22 cellular contexts compared by ENCODE assay signal in genomic region chr4:47167391-47167790, GRCh38.
"Had no signal": no experiment of that assay in that cellular context is flagged by ENCODE, and none has a peak within 500 bp of the region (broad histone marks: within the 10 kb centered on the region; RNA-seq: fewer than 3 reads in every experiment).

No MANE protein-coding gene starts in this region.

- H3K27me3 ChIP-seq: cardiac muscle cell, colonic mucosa, gastrocnemius medialis, right atrium auricular region, spleen, tibial nerve had no signal

- DNase-seq: activated B cell treated with CpG ODN at 0.5 μM for 24 hours; activated CD4-positive, alpha-beta T cell treated with anti-CD3 and anti-CD28 coated beads, Interleukin-2, amount 50 U/mL, for 1 hour; activated CD8-positive, alpha-beta T cell treated with anti-CD3 and anti-CD28 coated beads for 36 hours; activated gamma-delta T cell treated with Interleukin-2 at 50 U/mL for 16 hours; activated naive CD4-positive, alpha-beta T cell treated with anti-CD3 and anti-CD28 coated beads, Interleukin-2, amount 50 U/mL, for 16 hours; activated T-cell treated with anti-CD3 and anti-CD28 coated beads, Interleukin-2, amount 50 U/mL, for 4 hours; amygdala; cerebellar nuclear complex; colonic mucosa; effector CD8-positive, alpha-beta T cell; gastrocnemius medialis; glutamatergic neuron; left ventricle myocardium inferior; mucosa of descending colon; spleen; stimulated activated naive CD4-positive, alpha-beta T cell treated with Interleukin-2 at 50 U/mL for 16 hours had no signal

- H3K36me3 ChIP-seq: cardiac muscle cell, colonic mucosa, gastrocnemius medialis, left ventricle myocardium inferior, right atrium auricular region, spleen, tibial nerve had no signal

- H3K4me3 ChIP-seq: cardiac muscle cell, colonic mucosa, gastrocnemius medialis, left ventricle myocardium inferior, lung, mucosa of descending colon, right atrium auricular region, spleen, tibial nerve had no signal

- H3K9me3 ChIP-seq: colonic mucosa, gastrocnemius medialis, left ventricle myocardium inferior, mucosa of descending colon, right atrium auricular region, spleen, tibial nerve had no signal

- ATAC-seq: activated CD8-positive, alpha-beta T cell treated with anti-CD3 and anti-CD28 coated beads for 36 hours; activated T-cell treated with anti-CD3 and anti-CD28 coated beads, Interleukin-2, amount 50 U/mL, for 4 hours; activated T-helper 17 cell treated with anti-CD3 and anti-CD28 coated beads, Interleukin-2, amount 50 U/mL, for 72 hours; gastrocnemius medialis; mucosa of descending colon; natural killer cell treated with Interleukin-12 subunit alpha and Interleukin-12 subunit beta and Interleukin-15 and Interleukin-18, amount 100 ng/mL, for 72 hours had no signal

- H3K4me1 ChIP-seq: colonic mucosa, gastrocnemius medialis, left ventricle myocardium inferior, right atrium auricular region, spleen, tibial nerve had no signal

- H3K27ac ChIP-seq: cardiac muscle cell, colonic mucosa, gastrocnemius medialis, left ventricle myocardium inferior, right atrium auricular region, spleen, tibial nerve had no signal
